In genomic region chr19:31296741-31297390, GRCh38 we compare ENCODE assay signal across 2 cellular contexts.
TF ChIP-seq lines count a peak whose summit lies in the region.

No MANE protein-coding gene starts in this region.

TF ChIP-seq in HEK293, 187 proteins besides CTCF, POLR2A, EP300 and RAD21:
- TF ChIP-seq ZIC2 (tag by site-specific recombination; IDR thresholded peaks at IDR 0.05) (peak; percentile 48), ZNF2 (tag by site-specific recombination; IDR thresholded peaks at IDR 0.05) (no peak)
TF ChIP-seq in HEK293: peak in this region for 1.

TF ChIP-seq in HepG2, 621 proteins besides CTCF, POLR2A, EP300 and RAD21:
- no peak for TF ChIP-seq ZBTB25 (CRISPR knock-in tag; IDR thresholded peaks at IDR 0.05)
- no peak for TF ChIP-seq ZNF337 (CRISPR knock-in tag; IDR thresholded peaks at IDR 0.05; ENCODE audit: borderline replicate concordance, low read depth)
- TF ChIP-seq ZSCAN25 (CRISPR knock-in tag; IDR thresholded peaks at IDR 0.05): no peak
- no peak for TF ChIP-seq ZNF256 (CRISPR knock-in tag; conservative IDR thresholded peaks at IDR 0.05)
- TF ChIP-seq PPARG (CRISPR knock-in tag; conservative IDR thresholded peaks at IDR 0.05): no peak
- TF ChIP-seq, protein P1, sequence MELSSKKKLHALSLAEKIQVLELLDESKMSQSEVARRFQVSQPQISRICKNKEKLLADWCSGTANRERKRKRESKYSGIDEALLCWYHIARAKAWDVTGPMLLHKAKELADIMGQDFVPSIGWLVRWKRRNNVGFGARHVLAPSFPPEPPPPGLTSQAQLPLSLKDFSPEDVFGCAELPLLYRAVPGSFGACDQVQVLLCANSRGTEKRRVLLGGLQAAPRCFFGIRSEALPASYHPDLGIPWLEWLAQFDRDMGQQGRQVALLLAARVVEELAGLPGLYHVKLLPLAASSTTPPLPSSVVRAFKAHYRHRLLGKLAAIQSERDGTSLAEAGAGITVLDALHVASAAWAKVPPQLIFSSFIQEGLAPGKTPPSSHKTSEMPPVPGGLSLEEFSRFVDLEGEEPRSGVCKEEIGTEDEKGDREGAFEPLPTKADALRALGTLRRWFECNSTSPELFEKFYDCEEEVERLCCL (CRISPR knock-in tag; IDR thresholded peaks at IDR 0.05; ENCODE audit: borderline replicate concordance): no peak
- TF ChIP-seq, protein P2, sequence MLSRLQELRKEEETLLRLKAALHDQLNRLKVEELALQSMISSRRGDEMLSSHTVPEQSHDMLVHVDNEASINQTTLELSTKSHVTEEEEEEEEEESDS (CRISPR knock-in tag; IDR thresholded peaks at IDR 0.05; ENCODE audit: borderline replicate concordance): no peak
- TF ChIP-seq ZNF775 (CRISPR knock-in tag; IDR thresholded peaks at IDR 0.05; ENCODE audit: borderline replicate concordance): no peak
- TF ChIP-seq GZF1 (CRISPR knock-in tag; IDR thresholded peaks at IDR 0.05): no peak
- no peak for TF ChIP-seq MTA3 (CRISPR knock-in tag; IDR thresholded peaks at IDR 0.05)
- TF ChIP-seq, protein P3, sequence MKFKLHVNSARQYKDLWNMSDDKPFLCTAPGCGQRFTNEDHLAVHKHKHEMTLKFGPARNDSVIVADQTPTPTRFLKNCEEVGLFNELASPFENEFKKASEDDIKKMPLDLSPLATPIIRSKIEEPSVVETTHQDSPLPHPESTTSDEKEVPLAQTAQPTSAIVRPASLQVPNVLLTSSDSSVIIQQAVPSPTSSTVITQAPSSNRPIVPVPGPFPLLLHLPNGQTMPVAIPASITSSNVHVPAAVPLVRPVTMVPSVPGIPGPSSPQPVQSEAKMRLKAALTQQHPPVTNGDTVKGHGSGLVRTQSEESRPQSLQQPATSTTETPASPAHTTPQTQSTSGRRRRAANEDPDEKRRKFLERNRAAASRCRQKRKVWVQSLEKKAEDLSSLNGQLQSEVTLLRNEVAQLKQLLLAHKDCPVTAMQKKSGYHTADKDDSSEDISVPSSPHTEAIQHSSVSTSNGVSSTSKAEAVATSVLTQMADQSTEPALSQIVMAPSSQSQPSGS (CRISPR knock-in tag; IDR thresholded peaks at IDR 0.05): no peak
- no peak for TF ChIP-seq ZNF280D (CRISPR knock-in tag; IDR thresholded peaks at IDR 0.05)
- no peak for TF ChIP-seq ZNF30 (CRISPR knock-in tag; IDR thresholded peaks at IDR 0.05)
- TF ChIP-seq, protein P4, sequence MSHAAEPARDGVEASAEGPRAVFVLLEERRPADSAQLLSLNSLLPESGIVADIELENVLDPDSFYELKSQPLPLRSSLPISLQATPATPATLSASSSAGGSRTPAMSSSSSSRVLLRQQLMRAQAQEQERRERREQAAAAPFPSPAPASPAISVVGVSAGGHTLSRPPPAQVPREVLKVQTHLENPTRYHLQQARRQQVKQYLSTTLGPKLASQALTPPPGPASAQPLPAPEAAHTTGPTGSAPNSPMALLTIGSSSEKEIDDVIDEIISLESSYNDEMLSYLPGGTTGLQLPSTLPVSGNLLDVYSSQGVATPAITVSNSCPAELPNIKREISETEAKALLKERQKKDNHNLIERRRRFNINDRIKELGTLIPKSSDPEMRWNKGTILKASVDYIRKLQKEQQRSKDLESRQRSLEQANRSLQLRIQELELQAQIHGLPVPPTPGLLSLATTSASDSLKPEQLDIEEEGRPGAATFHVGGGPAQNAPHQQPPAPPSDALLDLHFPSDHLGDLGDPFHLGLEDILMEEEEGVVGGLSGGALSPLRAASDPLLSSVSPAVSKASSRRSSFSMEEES (CRISPR knock-in tag; IDR thresholded peaks at IDR 0.05): no peak
- no peak for TF ChIP-seq HOXA7 (CRISPR knock-in tag; IDR thresholded peaks at IDR 0.05)
